In genomic region chr15:93347917-93348316, GRCh38 we compare ENCODE assay signal across 25 cellular contexts.
DNase-seq lines count a peak whose midpoint lies in the region; TF ChIP-seq lines count a peak whose summit lies in the region.
"Had no signal": no experiment of that assay in that cellular context is flagged by ENCODE, and none has a peak within 500 bp of the region (broad histone marks: within the 10 kb centered on the region; RNA-seq: fewer than 3 reads in every experiment).

No MANE protein-coding gene starts in this region.

- H3K14ac ChIP-seq in neuronal stem cell (ENCODE audit: low read length), result no peak overlapping the region

- no peaks in the 10 kb centered on the region for H3K4me1 ChIP-seq in endodermal cell (ENCODE audit: control insufficient read depth, insufficient read depth, low read length)
- H3K4me1 ChIP-seq in neuronal stem cell (ENCODE audit: control insufficient read depth in 2 of 2, insufficient read depth in 1 of 2, low read depth in 1 of 2, low read length in 2 of 2), result peaks cover 11 to 25% of the 10 kb centered on the region in 2 donors
- H3K4me1 ChIP-seq: A549, Caco-2 had no signal

- H3K9ac ChIP-seq in endodermal cell (ENCODE audit: extremely low read depth, low read length, poor library complexity, severe bottlenecking) (no peak overlapping the region), neuronal stem cell (ENCODE audit: low read depth, low read length, poor library complexity) (no peak overlapping the region)
- H3K9ac ChIP-seq: BLaER1 treated with 17β-estradiol and CSF1 and Interleukin-3, amounts not matched to agents 10 nM and 100 nM had no signal

- H3K27ac ChIP-seq in endodermal cell (ENCODE audit: low read depth, low read length) (peak overlapping the region; percentile 66), neuronal stem cell (replicated peaks; ENCODE audit: low read length) (peak overlapping the region; percentile 98)
- H3K27ac ChIP-seq: 22Rv1; A549; BLaER1 treated with 17β-estradiol and CSF1 and Interleukin-3, amounts not matched to agents 10 nM and 100 nM; C4-2B had no signal

- no peak overlapping the region for H3K23ac ChIP-seq in neuronal stem cell (ENCODE audit: low read depth, low read length, poor library complexity)

- TF ChIP-seq CTCF in brain (conservative IDR thresholded peaks at IDR 0.05), result no peak
- TF ChIP-seq CTCF in endodermal cell (conservative IDR thresholded peaks at IDR 0.05), result no peak
- TF ChIP-seq CTCF in neural crest cell (conservative IDR thresholded peaks at IDR 0.05), result no peak

- DNase-seq in endodermal cell, result no peak
- DNase-seq in neural crest cell (ENCODE audit: low read depth, low spot score), result no peak
- DNase-seq in neuronal stem cell (ENCODE audit: low spot score), result peak; percentile 59
- no peak for DNase-seq in activated T-helper 1 cell treated with anti-CD3 and anti-CD28 coated beads, Interleukin-12 subunit alpha, Interleukin-12 subunit beta, Interleukin-2, Interleukin-4 antibody, amounts not matched to agents 30 ng/mL and 10 ng/mL and 1 ng/mL, durations not matched to agents 14 hours and 24 hours and 36 hours (ENCODE audit: low spot score)
- no peak for DNase-seq in mesenteric fat pad (ENCODE audit: low spot score)
- DNase-seq in activated naive CD4-positive, alpha-beta T cell treated with anti-CD3 and anti-CD28 coated beads for 36 hours, result no peak
- no peak for DNase-seq in DMS 273 treated with DMSO at 0.1 percent for 48 hours (lab: John Stamatoyannopoulos, UW)
- DNase-seq: AML-193; Caco-2; Calu3; CD4-positive, alpha-beta T cell; CD8-positive, alpha-beta T cell; DMS153; DMS53; DMS79; DND-41; EL; GDM1 had no signal

- H2BK12ac ChIP-seq in neuronal stem cell (ENCODE audit: low read length), result no peak overlapping the region

- no peak overlapping the region for H4K8ac ChIP-seq in neuronal stem cell (ENCODE audit: low read depth, low read length)

- intact Hi-C loops in activated T-helper 1 cell treated with anti-CD3 and anti-CD28 coated beads, Interleukin-12 subunit alpha, Interleukin-12 subunit beta, Interleukin-2, Interleukin-4 antibody, amounts not matched to agents 30 ng/mL and 10 ng/mL and 1 ng/mL, durations not matched to agents 14 hours and 24 hours and 36 hours (cut with micrococcal nuclease), result no loop called here
- intact Hi-C loops in activated naive CD4-positive, alpha-beta T cell treated with anti-CD3 and anti-CD28 coated beads for 36 hours (cut with micrococcal nuclease), result no loop called here

- no peaks in the 10 kb centered on the region for H3K27me3 ChIP-seq in endodermal cell (ENCODE audit: control insufficient read depth, insufficient read depth, low read length, poor library complexity, severe bottlenecking)
- no peaks in the 10 kb centered on the region for H3K27me3 ChIP-seq in neuronal stem cell (ENCODE audit: control insufficient read depth in 3 of 3, insufficient read depth in 3 of 3, low read depth in 1 of 3, low read length in 3 of 3)
- H3K27me3 ChIP-seq: BLaER1 treated with 17β-estradiol and CSF1 and Interleukin-3, amounts not matched to agents 10 nM and 100 nM had no signal

- no peak overlapping the region for H3K4ac ChIP-seq in neuronal stem cell (ENCODE audit: low read length)

- WGBS in endodermal cell (ENCODE audit: insufficient coverage in 1 of 2, insufficient read length in 1 of 2), 2 experiments, result 90 to 91% methylated on average over 4 of the region's 4 CpGs
- WGBS in neuronal stem cell (ENCODE audit: extremely low coverage in 2 of 2, insufficient read length in 2 of 2, insufficient replicate concordance in 1 of 2), 2 donors, result no CpG with 5 or more reads among the region's 4 CpGs

- H2AK5ac ChIP-seq in neuronal stem cell (ENCODE audit: low read depth, low read length), result no peak overlapping the region

- H3K9me3 Mint-ChIP-seq in brain, result peaks cover 8 to 19% (median 16%) of the 10 kb centered on the region in 5 experiments
- H3K9me3 Mint-ChIP-seq in endodermal cell, result peaks cover 27% of the 10 kb centered on the region
- peaks cover 4% of the 10 kb centered on the region for H3K9me3 Mint-ChIP-seq in neural crest cell
- no peaks in the 10 kb centered on the region for H3K9me3 Mint-ChIP-seq in activated T-helper 1 cell treated with anti-CD3 and anti-CD28 coated beads, Interleukin-12 subunit alpha, Interleukin-12 subunit beta, Interleukin-2, Interleukin-4 antibody, amounts not matched to agents 30 ng/mL and 10 ng/mL and 1 ng/mL, durations not matched to agents 14 hours and 24 hours and 36 hours
- H3K9me3 Mint-ChIP-seq in activated naive CD4-positive, alpha-beta T cell treated with anti-CD3 and anti-CD28 coated beads for 36 hours, result no peaks in the 10 kb centered on the region
- H3K9me3 Mint-ChIP-seq: CD4-positive, alpha-beta T cell; CD8-positive, alpha-beta T cell had no signal

- H3K18ac ChIP-seq in neuronal stem cell (ENCODE audit: low read length), result no peak overlapping the region

- no peaks in the 10 kb centered on the region for H3K36me3 ChIP-seq in endodermal cell (ENCODE audit: control insufficient read depth, insufficient read depth, low read length)
- H3K36me3 ChIP-seq in neuronal stem cell (replicated peaks in 1 of 2; ENCODE audit: control insufficient read depth in 2 of 2, insufficient read depth in 2 of 2, low read length in 2 of 2), result peaks cover 6 to 58% of the 10 kb centered on the region in 2 donors
- H3K36me3 ChIP-seq: BLaER1 treated with 17β-estradiol and CSF1 and Interleukin-3, amounts not matched to agents 10 nM and 100 nM had no signal

- CTCF ChIA-PET in activated naive CD4-positive, alpha-beta T cell treated with anti-CD3 and anti-CD28 coated beads for 36 hours (lab: Charles Lee), result no interaction called here

- H3K4me3 Mint-ChIP-seq in brain (no peak overlapping the region), endodermal cell (no peak overlapping the region), neural crest cell (peak overlapping the region; percentile 71)
- H3K4me3 Mint-ChIP-seq in activated T-helper 1 cell treated with anti-CD3 and anti-CD28 coated beads, Interleukin-12 subunit alpha, Interleukin-12 subunit beta, Interleukin-2, Interleukin-4 antibody, amounts not matched to agents 30 ng/mL and 10 ng/mL and 1 ng/mL, durations not matched to agents 14 hours and 24 hours and 36 hours, result no peak overlapping the region
- H3K4me3 Mint-ChIP-seq in activated naive CD4-positive, alpha-beta T cell treated with anti-CD3 and anti-CD28 coated beads for 36 hours, result no peak overlapping the region
- H3K4me3 Mint-ChIP-seq: B cell; CD4-positive, alpha-beta T cell; CD8-positive, alpha-beta T cell had no signal

- H3K27ac Mint-ChIP-seq in brain (peak overlapping the region; percentile 18 to 76 (median 29)), endodermal cell (no peak overlapping the region), neural crest cell (ENCODE audit: unreplicated experiment) (peak overlapping the region; percentile 97)
- H3K27ac Mint-ChIP-seq in activated T-helper 1 cell treated with anti-CD3 and anti-CD28 coated beads, Interleukin-12 subunit alpha, Interleukin-12 subunit beta, Interleukin-2, Interleukin-4 antibody, amounts not matched to agents 30 ng/mL and 10 ng/mL and 1 ng/mL, durations not matched to agents 14 hours and 24 hours and 36 hours, result no peak overlapping the region
- H3K27ac Mint-ChIP-seq in activated naive CD4-positive, alpha-beta T cell treated with anti-CD3 and anti-CD28 coated beads for 36 hours, result no peak overlapping the region
- H3K27ac Mint-ChIP-seq: B cell; CD4-positive, alpha-beta T cell; CD8-positive, alpha-beta T cell had no signal

- peaks cover 50% of the 10 kb centered on the region for H3K4me1 Mint-ChIP-seq in brain
- H3K4me1 Mint-ChIP-seq in endodermal cell, result peaks cover 3% of the 10 kb centered on the region
- peaks cover 67% of the 10 kb centered on the region for H3K4me1 Mint-ChIP-seq in neural crest cell
- no peaks in the 10 kb centered on the region for H3K4me1 Mint-ChIP-seq in activated T-helper 1 cell treated with anti-CD3 and anti-CD28 coated beads, Interleukin-12 subunit alpha, Interleukin-12 subunit beta, Interleukin-2, Interleukin-4 antibody, amounts not matched to agents 30 ng/mL and 10 ng/mL and 1 ng/mL, durations not matched to agents 14 hours and 24 hours and 36 hours (ENCODE audit: low read depth)
- no peaks in the 10 kb centered on the region for H3K4me1 Mint-ChIP-seq in activated naive CD4-positive, alpha-beta T cell treated with anti-CD3 and anti-CD28 coated beads for 36 hours (ENCODE audit: low read depth)
- H3K4me1 Mint-ChIP-seq: B cell had no signal

- H2BK5ac ChIP-seq in neuronal stem cell (ENCODE audit: low read length), result peak overlapping the region; percentile 22

- peaks cover 3% of the 10 kb centered on the region for H3K27me3 Mint-ChIP-seq in brain
- peaks cover 8% of the 10 kb centered on the region for H3K27me3 Mint-ChIP-seq in endodermal cell (ENCODE audit: insufficient read depth)
- H3K27me3 Mint-ChIP-seq in neural crest cell (ENCODE audit: low read depth), result no peaks in the 10 kb centered on the region
- H3K27me3 Mint-ChIP-seq in activated T-helper 1 cell treated with anti-CD3 and anti-CD28 coated beads, Interleukin-12 subunit alpha, Interleukin-12 subunit beta, Interleukin-2, Interleukin-4 antibody, amounts not matched to agents 30 ng/mL and 10 ng/mL and 1 ng/mL, durations not matched to agents 14 hours and 24 hours and 36 hours (ENCODE audit: insufficient read depth), result peaks cover 7% of the 10 kb centered on the region
- H3K27me3 Mint-ChIP-seq in activated naive CD4-positive, alpha-beta T cell treated with anti-CD3 and anti-CD28 coated beads for 36 hours (ENCODE audit: low read depth), result no peaks in the 10 kb centered on the region

- H2AFZ ChIP-seq in neuronal stem cell (ENCODE audit: low read length), result no peak overlapping the region

- no peak overlapping the region for H2BK15ac ChIP-seq in neuronal stem cell (ENCODE audit: low read length)

- no peaks in the 10 kb centered on the region for H3K79me1 ChIP-seq in neuronal stem cell (ENCODE audit: low read depth, low read length)

- H3K4me2 ChIP-seq in neuronal stem cell (ENCODE audit: insufficient read depth, low read length, poor library complexity, severe bottlenecking), result no peak overlapping the region
- H3K4me2 ChIP-seq: A549; BLaER1 treated with 17β-estradiol and CSF1 and Interleukin-3, amounts not matched to agents 10 nM and 100 nM had no signal

- H3K9me3 ChIP-seq in endodermal cell (ENCODE audit: control insufficient read depth, low read length) (peaks cover 24% of the 10 kb centered on the region), neuronal stem cell (replicated peaks in 1 of 2; ENCODE audit: control insufficient read depth in 2 of 2, insufficient read depth in 1 of 2, low read depth in 1 of 2, low read length in 2 of 2) (peaks cover 8 to 43% of the 10 kb centered on the region in 2 donors)
- H3K9me3 ChIP-seq: A549, Caco-2 had no signal

- no peak overlapping the region for H4K91ac ChIP-seq in neuronal stem cell (ENCODE audit: low read depth, low read length, poor library complexity)

- H3K4me3 ChIP-seq in endodermal cell (ENCODE audit: low read length), result no peak overlapping the region
- no peak overlapping the region for H3K4me3 ChIP-seq in neuronal stem cell (ENCODE audit: low read length in 2 of 2)
- H3K4me3 ChIP-seq: A549; BLaER1 treated with 17β-estradiol and CSF1 and Interleukin-3, amounts not matched to agents 10 nM and 100 nM; GM12878 had no signal

- H3K36me3 Mint-ChIP-seq in brain (peaks cover 13% of the 10 kb centered on the region), endodermal cell (ENCODE audit: low read depth) (peaks cover 18% of the 10 kb centered on the region), neural crest cell (ENCODE audit: low read depth) (peaks cover 15% of the 10 kb centered on the region)
- no peaks in the 10 kb centered on the region for H3K36me3 Mint-ChIP-seq in activated T-helper 1 cell treated with anti-CD3 and anti-CD28 coated beads, Interleukin-12 subunit alpha, Interleukin-12 subunit beta, Interleukin-2, Interleukin-4 antibody, amounts not matched to agents 30 ng/mL and 10 ng/mL and 1 ng/mL, durations not matched to agents 14 hours and 24 hours and 36 hours (ENCODE audit: low read depth)
- no peaks in the 10 kb centered on the region for H3K36me3 Mint-ChIP-seq in activated naive CD4-positive, alpha-beta T cell treated with anti-CD3 and anti-CD28 coated beads for 36 hours (ENCODE audit: low read depth)
- H3K36me3 Mint-ChIP-seq: CD8-positive, alpha-beta T cell had no signal

- H2BK120ac ChIP-seq in neuronal stem cell (ENCODE audit: low read depth, low read length), result no peak overlapping the region

Comparison
In these comparisons a context has a peak if more than half of its experiments do, and no peak if none do; other contexts are left out.
1. H3K27ac Mint-ChIP-seq: peak in brain (5 of 5) and neural crest cell (single experiment); none in endodermal cell (single experiment), activated T-helper 1 cell treated with anti-CD3 and anti-CD28 coated beads, Interleukin-12 subunit alpha, Interleukin-12 subunit beta, Interleukin-2, Interleukin-4 antibody, amounts not matched to agents 30 ng/mL and 10 ng/mL and 1 ng/mL, durations not matched to agents 14 hours and 24 hours and 36 hours (single experiment) and activated naive CD4-positive, alpha-beta T cell treated with anti-CD3 and anti-CD28 coated beads for 36 hours (single experiment).